ENCODE assay signal across 20 cellular contexts in the genomic region with DNA sequence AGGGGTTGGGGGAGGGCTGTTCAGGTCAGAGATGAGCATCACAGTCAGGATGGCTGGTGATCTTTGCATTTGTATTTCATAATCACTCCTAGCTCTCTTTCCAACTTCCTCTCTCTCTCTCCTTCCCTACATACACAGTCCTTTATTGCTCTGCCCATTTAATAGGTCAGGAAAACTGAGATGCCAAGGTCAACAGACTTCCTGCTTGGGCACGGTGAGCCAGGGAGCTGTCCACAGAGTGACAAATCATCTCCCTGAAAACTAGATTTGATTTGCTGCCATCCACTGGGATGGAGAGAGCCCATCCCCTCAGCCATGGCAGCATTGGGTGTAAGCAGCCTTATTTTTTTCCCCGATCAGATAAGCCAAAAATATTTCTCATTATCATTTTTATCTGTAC.
"Had no signal": no experiment of that assay in that cellular context is flagged by ENCODE, and none has a peak within 500 bp of the region (broad histone marks: within the 10 kb centered on the region; RNA-seq: fewer than 3 reads in every experiment).

No MANE protein-coding gene starts in this region.

- H3K9me3 Mint-ChIP-seq: dendritic cell treated with granulocyte-macrophage colony-stimulating factor and Interleukin-4, amounts not matched to agents 40 ng/mL and 50 ng/mL, for 4 days; effector memory CD8-positive, alpha-beta T cell; natural killer cell treated with Interleukin-12 subunit alpha and Interleukin-12 subunit beta and Interleukin-15 and Interleukin-18, amount 100 ng/mL, for 72 hours had no signal

- H3K79me2 ChIP-seq: hepatocyte, parathyroid adenoma had no signal

- H3K27ac Mint-ChIP-seq: dendritic cell treated with granulocyte-macrophage colony-stimulating factor and Interleukin-4, amounts not matched to agents 40 ng/mL and 50 ng/mL, for 4 days; effector memory CD8-positive, alpha-beta T cell; natural killer cell treated with Interleukin-12 subunit alpha and Interleukin-12 subunit beta and Interleukin-15 and Interleukin-18, amount 100 ng/mL, for 72 hours had no signal

- H2AFZ ChIP-seq: hepatocyte, parathyroid adenoma had no signal

- H3K36me3 Mint-ChIP-seq: natural killer cell treated with Interleukin-12 subunit alpha and Interleukin-12 subunit beta and Interleukin-15 and Interleukin-18, amount 100 ng/mL, for 72 hours had no signal

- H3K9me3 ChIP-seq: esophagus muscularis mucosa, gastrocnemius medialis, prostate gland had no signal

- H3K36me3 ChIP-seq: gastrocnemius medialis, prostate gland had no signal

- H3K4me3 Mint-ChIP-seq: dendritic cell treated with granulocyte-macrophage colony-stimulating factor and Interleukin-4, amounts not matched to agents 40 ng/mL and 50 ng/mL, for 4 days; effector memory CD8-positive, alpha-beta T cell; natural killer cell treated with Interleukin-12 subunit alpha and Interleukin-12 subunit beta and Interleukin-15 and Interleukin-18, amount 100 ng/mL, for 72 hours had no signal

- H3K27me3 ChIP-seq: esophagus muscularis mucosa, gastrocnemius medialis, hepatocyte had no signal

- H3K27me3 Mint-ChIP-seq: dendritic cell treated with granulocyte-macrophage colony-stimulating factor and Interleukin-4, amounts not matched to agents 40 ng/mL and 50 ng/mL, for 4 days had no signal

- FAIRE-seq: kidney, urothelium cell line had no signal

- H3K4me2 ChIP-seq: hepatocyte had no signal

- H3K4me1 ChIP-seq: esophagus muscularis mucosa, gastrocnemius medialis, parathyroid adenoma, prostate gland had no signal

- H3K27ac ChIP-seq: epithelial cell of prostate, esophagus muscularis mucosa, gastrocnemius medialis, hepatocyte, parathyroid adenoma, prostate gland, skin epidermis had no signal

- DNase-seq: effector memory CD8-positive, alpha-beta T cell; gastrocnemius medialis; kidney; left colon; left ventricle myocardium superior; mesenchymal stem cell; midbrain; stimulated activated naive CD4-positive, alpha-beta T cell treated with Interleukin-2 at 50 U/mL for 16 hours; trophoblast cell had no signal

- H3K9ac ChIP-seq: parathyroid adenoma had no signal

- H3K4me3 ChIP-seq: esophagus muscularis mucosa, gastrocnemius medialis, hepatocyte, lung, prostate gland, skin epidermis had no signal

- ATAC-seq: effector memory CD8-positive, alpha-beta T cell; gastrocnemius medialis; left colon; left ventricle myocardium superior; natural killer cell treated with Interleukin-12 subunit alpha and Interleukin-12 subunit beta and Interleukin-15 and Interleukin-18, amount 100 ng/mL, for 72 hours; sciatic nerve had no signal
